In genomic region chr3:46667657-46668056, GRCh38 we compare ENCODE assay signal across 23 cellular contexts. TPM values are rescaled to one million over a fixed set of nuclear protein-coding genes. Genes with fewer than 3 reads are reported as not detected.
DNase-seq lines count a peak whose midpoint lies in the region; ATAC-seq and TF ChIP-seq lines count a peak whose summit lies in the region.
"Had no signal": no experiment of that assay in that cellular context is flagged by ENCODE, and none has a peak within 500 bp of the region (broad histone marks: within the 10 kb centered on the region; RNA-seq: fewer than 3 reads in every experiment).

No MANE protein-coding gene starts in this region.

- DNase-seq in activated T-cell treated with anti-CD3 and anti-CD28 coated beads, Interleukin-2, amount 50 U/mL, for 4 hours: peak; percentile 2
- no peak for DNase-seq in activated T-cell treated with anti-CD3 and anti-CD28 coated beads, Interleukin-2, amount 50 U/mL, for 48 hours
- DNase-seq in left ventricle myocardium superior (peak; percentile 27), suprapubic skin (ENCODE audit: low spot score in 2 of 2) (peak; percentile 57), COLO668 (lab: John Stamatoyannopoulos, UW; ENCODE audit: unreplicated experiment) (no peak)
- DNase-seq in stimulated activated naive CD4-positive, alpha-beta T cell (lab: John Stamatoyannopoulos, UW): no peak
- DNase-seq: activated CD4-positive, alpha-beta T cell treated with anti-CD3 and anti-CD28 coated beads, Interleukin-2, amount 50 U/mL, for 48 hours; activated effector memory CD4-positive, alpha-beta T cell treated with Interleukin-2 at 50 U/mL for 16 hours; amniotic stem cell; CD4-positive, CD25-positive, alpha-beta regulatory T cell; DMS53; effector memory CD4-positive, alpha-beta T cell; NCI-H1436; NCI-H774; PC-3; stimulated activated CD4-positive, alpha-beta T cell treated with anti-CD3 and anti-CD28 coated beads, Interleukin-12 subunit alpha, Interleukin-12 subunit beta, amount 100 ng/mL, for 4 hours; stimulated activated naive CD4-positive, alpha-beta T cell treated with Interleukin-2 at 50 U/mL for 16 hours had no signal

- H3K36me3 ChIP-seq in suprapubic skin: peaks cover 9% of the 10 kb centered on the region
- H3K36me3 ChIP-seq: uterus had no signal

- intact Hi-C loops in left ventricle myocardium superior (cut with micrococcal nuclease): no loop called here

- no peaks in the 10 kb centered on the region for H3K9me3 ChIP-seq in suprapubic skin
- H3K9me3 ChIP-seq: uterus had no signal

- ATAC-seq in activated T-cell treated with anti-CD3 and anti-CD28 coated beads, Interleukin-2, amount 50 U/mL, for 4 hours: no peak
- no peak for ATAC-seq in left ventricle myocardium superior

- peaks cover 3% of the 10 kb centered on the region for H3K27me3 Mint-ChIP-seq in activated T-cell treated with anti-CD3 and anti-CD28 coated beads, Interleukin-2, amount 50 U/mL, for 4 hours (ENCODE audit: low read depth)
- H3K27me3 Mint-ChIP-seq: CD4-positive, CD25-positive, alpha-beta regulatory T cell had no signal

- WGBS in suprapubic skin: 91% methylated on average over 9 of the region's 9 CpGs

- TF ChIP-seq EP300 in suprapubic skin (IDR thresholded peaks at IDR 0.05): no peak

- H3K4me1 Mint-ChIP-seq in activated T-cell treated with anti-CD3 and anti-CD28 coated beads, Interleukin-2, amount 50 U/mL, for 4 hours (ENCODE audit: low read depth): no peaks in the 10 kb centered on the region
- H3K4me1 Mint-ChIP-seq: central memory CD8-positive, alpha-beta T cell had no signal

- no peak for TF ChIP-seq POLR2A in suprapubic skin (IDR thresholded peaks at IDR 0.05)

- no peak for TF ChIP-seq CTCF in suprapubic skin (IDR thresholded peaks at IDR 0.05)

- H3K4me3 ChIP-seq in suprapubic skin: no peak overlapping the region
- H3K4me3 ChIP-seq: uterus had no signal

- no peaks in the 10 kb centered on the region for H3K36me3 Mint-ChIP-seq in activated T-cell treated with anti-CD3 and anti-CD28 coated beads, Interleukin-2, amount 50 U/mL, for 4 hours (ENCODE audit: insufficient read depth)
- H3K36me3 Mint-ChIP-seq: CD4-positive, CD25-positive, alpha-beta regulatory T cell had no signal

- H3K27me3 ChIP-seq in suprapubic skin: no peaks in the 10 kb centered on the region
- H3K27me3 ChIP-seq: uterus had no signal

- H3K4me3 Mint-ChIP-seq in activated T-cell treated with anti-CD3 and anti-CD28 coated beads, Interleukin-2, amount 50 U/mL, for 4 hours: no peak overlapping the region
- H3K4me3 Mint-ChIP-seq: CD4-positive, CD25-positive, alpha-beta regulatory T cell; central memory CD8-positive, alpha-beta T cell had no signal

- peaks cover 15% of the 10 kb centered on the region for H3K4me1 ChIP-seq in suprapubic skin
- H3K4me1 ChIP-seq: uterus had no signal

- H3K9me3 Mint-ChIP-seq in activated T-cell treated with anti-CD3 and anti-CD28 coated beads, Interleukin-2, amount 50 U/mL, for 4 hours: no peaks in the 10 kb centered on the region
- H3K9me3 Mint-ChIP-seq: CD4-positive, CD25-positive, alpha-beta regulatory T cell; central memory CD8-positive, alpha-beta T cell had no signal

- no peak overlapping the region for H3K27ac ChIP-seq in suprapubic skin
- H3K27ac ChIP-seq: uterus had no signal

RNA-seq across cellular contexts. Expression of gene ALS2CL, which starts 25.8 kb away (rescaled TPM):
- total RNA-seq in activated T-cell treated with anti-CD3 and anti-CD28 coated beads, Interleukin-2, amount 50 U/mL, for 4 hours: 1 to 10 TPM; 1.3 to 1.5 (median 1.4) TPM
- 33.1 TPM for total RNA-seq in left ventricle myocardium superior
- 100 to 1,000 TPM; 129 to 260 (median 172) TPM for total RNA-seq in suprapubic skin

RNA-seq across cellular contexts. Expression of gene TMIE, which starts 33.5 kb away (rescaled TPM):
- total RNA-seq in activated T-cell treated with anti-CD3 and anti-CD28 coated beads, Interleukin-2, amount 50 U/mL, for 4 hours: under 1 TPM; 0.16 to 0.71 (median 0.40) TPM
- total RNA-seq in left ventricle myocardium superior (0.74 TPM), suprapubic skin (under 1 TPM in 3 of 4 donors, not detected in 1; 0.59 to 0.78 (median 0.72) TPM)
- total RNA-seq: HT1080 had no signal

RNA-seq across cellular contexts. Expression of gene PRSS50, which starts 50.0 kb away (rescaled TPM):
- total RNA-seq in activated T-cell treated with anti-CD3 and anti-CD28 coated beads, Interleukin-2, amount 50 U/mL, for 4 hours: not detected
- total RNA-seq in left ventricle myocardium superior: 0.10 TPM
- not detected for total RNA-seq in suprapubic skin
- total RNA-seq: CD4-positive, CD25-positive, alpha-beta regulatory T cell; HT1080; PC-3 had no signal

RNA-seq across cellular contexts. Expression of gene FAM240A, which starts 55.3 kb away (rescaled TPM):
- total RNA-seq in activated T-cell treated with anti-CD3 and anti-CD28 coated beads, Interleukin-2, amount 50 U/mL, for 4 hours: not detected
- total RNA-seq in left ventricle myocardium superior (not detected), suprapubic skin (under 1 TPM in 1 of 4 donors, not detected in 3; 0.64 TPM)
- total RNA-seq: CD4-positive, CD25-positive, alpha-beta regulatory T cell; HT1080; liver; myocyte; PC-3; progenitor cell of endocrine pancreas; uterus had no signal

Comparison
In these comparisons a context has a peak if more than half of its experiments do, and no peak if none do; other contexts are left out.
1. DNase-seq: peak in activated T-cell treated with anti-CD3 and anti-CD28 coated beads, Interleukin-2, amount 50 U/mL, for 4 hours (single experiment), left ventricle myocardium superior (single experiment) and suprapubic skin (2 of 2); none in activated T-cell treated with anti-CD3 and anti-CD28 coated beads, Interleukin-2, amount 50 U/mL, for 48 hours (0 of 2), stimulated activated naive CD4-positive, alpha-beta T cell (0 of 6) and COLO668 (single experiment).
2. RNA of gene ALS2CL, which starts 25.8 kb away (total RNA-seq): 129 to 260 TPM in suprapubic skin and 33.1 TPM in left ventricle myocardium superior (single experiment); 1.3 to 1.5 TPM in activated T-cell treated with anti-CD3 and anti-CD28 coated beads, Interleukin-2, amount 50 U/mL, for 4 hours; every median in the first group is over 10 times any median in the second.